20 cellular contexts compared by ENCODE assay signal in genomic region chr11:61841636-61842332, GRCh38. TPM values are rescaled to one million over a fixed set of nuclear protein-coding genes. Genes with fewer than 3 reads are reported as not detected.
DNase-seq lines count a peak whose midpoint lies in the region; ATAC-seq and TF ChIP-seq lines count a peak whose summit lies in the region.
"Had no signal": no experiment of that assay in that cellular context is flagged by ENCODE, and none has a peak within 500 bp of the region (broad histone marks: within the 10 kb centered on the region; RNA-seq: fewer than 3 reads in every experiment).

No MANE protein-coding gene starts in this region.

- DNase-seq in Right ventricle myocardium inferior (ENCODE audit: missing footprints) (peak; percentile 55), cardiac septum (ENCODE audit: low spot score) (no peak), chondrocyte (ENCODE audit: low spot score) (peak; percentile 57), right lobe of liver (no peak), AML-193 (lab: John Stamatoyannopoulos, UW) (no peak), NCI-H510A (lab: John Stamatoyannopoulos, UW) (no peak), upper lobe of right lung (no peak)
- DNase-seq: activated gamma-delta T cell treated with Interleukin-2 at 50 U/mL for 16 hours; CD8-positive, alpha-beta T cell; glutamatergic neuron; HFFc6; islet precursor cell; NCI-H2081; NCI-H524; stimulated activated CD4-positive, alpha-beta T cell treated with anti-CD3 and anti-CD28 coated beads, Interleukin-12 subunit alpha, Interleukin-12 subunit beta, amount 100 ng/mL, for 4 hours; stimulated activated naive CD4-positive, alpha-beta T cell treated with Interleukin-2 at 50 U/mL for 16 hours; SW 1271 had no signal

- H3K9me3 ChIP-seq in right lobe of liver (no peaks in the 10 kb centered on the region), upper lobe of right lung (no peaks in the 10 kb centered on the region)
- H3K9me3 ChIP-seq: esophagus muscularis mucosa had no signal

- H3K36me3 Mint-ChIP-seq in chondrocyte (ENCODE audit: low read depth) = peaks cover 40% of the 10 kb centered on the region
- H3K36me3 Mint-ChIP-seq in activated T-helper 17 cell treated with anti-CD3 and anti-CD28 coated beads, Interleukin-2, amount 50 U/mL, for 72 hours (ENCODE audit: low read depth) = peaks cover 58% of the 10 kb centered on the region
- H3K36me3 Mint-ChIP-seq: CD8-positive, alpha-beta T cell had no signal

- intact Hi-C loops in Right ventricle myocardium inferior (cut with DNase I) (no loop called here), cardiac septum (cut with DNase I) (no loop called here), right lobe of liver (cut with DNase I) (no loop called here), upper lobe of right lung (cut with DNase I) (no loop called here)

- H3K9me3 Mint-ChIP-seq in chondrocyte (ENCODE audit: low read depth) = no peaks in the 10 kb centered on the region
- no peaks in the 10 kb centered on the region for H3K9me3 Mint-ChIP-seq in activated T-helper 17 cell treated with anti-CD3 and anti-CD28 coated beads, Interleukin-2, amount 50 U/mL, for 72 hours
- H3K9me3 Mint-ChIP-seq: CD8-positive, alpha-beta T cell; HFFc6 had no signal

- TF ChIP-seq POLR2A in right lobe of liver (IDR thresholded peaks at IDR 0.05) = no peak

- H3K36me3 ChIP-seq in right lobe of liver = peaks cover 0 to 11% (median 0%) of the 10 kb centered on the region in 4 donors
- H3K36me3 ChIP-seq in upper lobe of right lung = peaks cover 30% of the 10 kb centered on the region

- TF ChIP-seq CTCF in chondrocyte (IDR thresholded peaks at IDR 0.05) (no peak), right lobe of liver (IDR thresholded peaks at IDR 0.05) (no peak), upper lobe of right lung (IDR thresholded peaks at IDR 0.05) (no peak)

- peak; percentile 78 for ATAC-seq in Right ventricle myocardium inferior
- ATAC-seq in right lobe of liver = peak; percentile 14 to 61 (median 38)
- no peak for ATAC-seq in activated T-helper 17 cell treated with anti-CD3 and anti-CD28 coated beads, Interleukin-2, amount 50 U/mL, for 72 hours (replicated peaks)
- no peak for ATAC-seq in upper lobe of right lung
- ATAC-seq: CD8-positive, alpha-beta T cell; WTC11 had no signal

- no peaks in the 10 kb centered on the region for H3K27me3 Mint-ChIP-seq in chondrocyte (ENCODE audit: low read depth)
- H3K27me3 Mint-ChIP-seq in activated T-helper 17 cell treated with anti-CD3 and anti-CD28 coated beads, Interleukin-2, amount 50 U/mL, for 72 hours = no peaks in the 10 kb centered on the region

- WGBS in right lobe of liver (ENCODE audit: insufficient coverage, low coverage, low lambda C conversion rate, missing lambda C conversion rate) = 48% methylated on average over 7 of the region's 11 CpGs

- H3K4me3 ChIP-seq in right lobe of liver (no peak overlapping the region), upper lobe of right lung (no peak overlapping the region)
- H3K4me3 ChIP-seq: esophagus muscularis mucosa had no signal

- no peak overlapping the region for H3K4me3 Mint-ChIP-seq in chondrocyte (ENCODE audit: unreplicated experiment)
- H3K4me3 Mint-ChIP-seq in activated T-helper 17 cell treated with anti-CD3 and anti-CD28 coated beads, Interleukin-2, amount 50 U/mL, for 72 hours = no peak overlapping the region
- H3K4me3 Mint-ChIP-seq: CD8-positive, alpha-beta T cell; HFFc6; WTC11 had no signal

- H3K27me3 ChIP-seq in right lobe of liver = no peaks in the 10 kb centered on the region
- H3K27me3 ChIP-seq in upper lobe of right lung = no peaks in the 10 kb centered on the region
- H3K27me3 ChIP-seq: esophagus muscularis mucosa had no signal

- H3K27ac ChIP-seq in right lobe of liver (no peak overlapping the region), upper lobe of right lung (no peak overlapping the region)

- no peak overlapping the region for H3K27ac Mint-ChIP-seq in chondrocyte (ENCODE audit: unreplicated experiment)
- H3K27ac Mint-ChIP-seq in activated T-helper 17 cell treated with anti-CD3 and anti-CD28 coated beads, Interleukin-2, amount 50 U/mL, for 72 hours = no peak overlapping the region
- H3K27ac Mint-ChIP-seq: CD8-positive, alpha-beta T cell; HFFc6; WTC11 had no signal

- H3K4me1 Mint-ChIP-seq in chondrocyte (ENCODE audit: low read depth) = peaks cover 2% of the 10 kb centered on the region
- H3K4me1 Mint-ChIP-seq in activated T-helper 17 cell treated with anti-CD3 and anti-CD28 coated beads, Interleukin-2, amount 50 U/mL, for 72 hours = no peaks in the 10 kb centered on the region

- peaks cover 0 to 13% (median 0%) of the 10 kb centered on the region in 4 donors for H3K4me1 ChIP-seq in right lobe of liver
- H3K4me1 ChIP-seq in upper lobe of right lung = no peaks in the 10 kb centered on the region

RNA-seq across cellular contexts. Expression of gene FADS2, which starts 13.7 kb away (rescaled TPM):
- total RNA-seq in Right ventricle myocardium inferior = 35.7 TPM
- total RNA-seq in cardiac septum = 25.8 TPM
- total RNA-seq in chondrocyte = 202 to 315 TPM (median 297 TPM) in 3 replicates
- 100 to 1,000 TPM in 4 of 6 experiments, 1 to 10 TPM in 2; 4.2 to 166 (median 110) TPM for total RNA-seq in right lobe of liver
- total RNA-seq in activated T-helper 17 cell treated with anti-CD3 and anti-CD28 coated beads, Interleukin-2, amount 50 U/mL, for 72 hours = 10 to 100 TPM in 1 of 2 donors, 1 to 10 TPM in 1; 9.4 to 58.3 TPM
- 75.1 TPM for total RNA-seq in upper lobe of right lung

RNA-seq across cellular contexts. Expression of gene FADS1, which starts 25.0 kb away (rescaled TPM):
- total RNA-seq in Right ventricle myocardium inferior (25.7 TPM), cardiac septum (34.0 TPM), chondrocyte (72.6 to 95.5 TPM (median 74.6 TPM) in 3 replicates), right lobe of liver (10 to 100 TPM; 18.3 to 87.6 (median 34.8) TPM), upper lobe of right lung (68.0 TPM)
- total RNA-seq in activated T-helper 17 cell treated with anti-CD3 and anti-CD28 coated beads, Interleukin-2, amount 50 U/mL, for 72 hours = 10 to 100 TPM in 1 of 2 donors, 1 to 10 TPM in 1; 5.6 to 22.9 TPM

RNA-seq across cellular contexts. Expression of gene FEN1, which starts 49.1 kb away (rescaled TPM):
- total RNA-seq in Right ventricle myocardium inferior = 7.0 TPM
- total RNA-seq in cardiac septum = 5.8 TPM
- total RNA-seq in chondrocyte = 12.6 to 27.1 TPM (median 13.2 TPM) in 3 replicates
- total RNA-seq in right lobe of liver = 10 to 100 TPM in 2 of 6 experiments, 1 to 10 TPM in 4; 4.0 to 13.3 (median 5.4) TPM
- 100 to 1,000 TPM in 1 of 2 donors, 10 to 100 TPM in 1; 72.6 to 133 TPM for total RNA-seq in activated T-helper 17 cell treated with anti-CD3 and anti-CD28 coated beads, Interleukin-2, amount 50 U/mL, for 72 hours
- total RNA-seq in upper lobe of right lung = 4.9 TPM

RNA-seq across cellular contexts. Expression of gene TMEM258, which starts 49.4 kb away (rescaled TPM):
- total RNA-seq in Right ventricle myocardium inferior (130 TPM), cardiac septum (97.1 TPM), chondrocyte (103 to 133 TPM (median 106 TPM) in 3 replicates), right lobe of liver (10 to 100 TPM; 31.6 to 74.5 (median 55.3) TPM), upper lobe of right lung (94.0 TPM)
- total RNA-seq in activated T-helper 17 cell treated with anti-CD3 and anti-CD28 coated beads, Interleukin-2, amount 50 U/mL, for 72 hours = 100 to 1,000 TPM; 135 to 156 TPM

RNA-seq across cellular contexts. Expression of gene FADS3, which starts 49.6 kb away (rescaled TPM):
- 113 TPM for total RNA-seq in Right ventricle myocardium inferior
- total RNA-seq in cardiac septum = 126 TPM
- total RNA-seq in chondrocyte = 206 to 263 TPM (median 255 TPM) in 3 replicates
- 10 to 100 TPM; 13.0 to 69.8 (median 22.7) TPM for total RNA-seq in right lobe of liver
- total RNA-seq in activated T-helper 17 cell treated with anti-CD3 and anti-CD28 coated beads, Interleukin-2, amount 50 U/mL, for 72 hours = 10 to 100 TPM in 1 of 2 donors, 1 to 10 TPM in 1; 3.6 to 24.7 TPM
- 68.5 TPM for total RNA-seq in upper lobe of right lung

Comparison
In these comparisons a context has a peak if more than half of its experiments do, and no peak if none do; other contexts are left out.
1. DNase-seq: peak in Right ventricle myocardium inferior (single experiment) and chondrocyte (single experiment); none in cardiac septum (single experiment), right lobe of liver (0 of 3), AML-193 (0 of 2), NCI-H510A (single experiment) and upper lobe of right lung (single experiment).
2. ATAC-seq: peak in Right ventricle myocardium inferior (single experiment) and right lobe of liver (4 of 4); none in activated T-helper 17 cell treated with anti-CD3 and anti-CD28 coated beads, Interleukin-2, amount 50 U/mL, for 72 hours (single experiment) and upper lobe of right lung (single experiment).